ENCODE assay signal across 7 cellular contexts in the genomic region with DNA sequence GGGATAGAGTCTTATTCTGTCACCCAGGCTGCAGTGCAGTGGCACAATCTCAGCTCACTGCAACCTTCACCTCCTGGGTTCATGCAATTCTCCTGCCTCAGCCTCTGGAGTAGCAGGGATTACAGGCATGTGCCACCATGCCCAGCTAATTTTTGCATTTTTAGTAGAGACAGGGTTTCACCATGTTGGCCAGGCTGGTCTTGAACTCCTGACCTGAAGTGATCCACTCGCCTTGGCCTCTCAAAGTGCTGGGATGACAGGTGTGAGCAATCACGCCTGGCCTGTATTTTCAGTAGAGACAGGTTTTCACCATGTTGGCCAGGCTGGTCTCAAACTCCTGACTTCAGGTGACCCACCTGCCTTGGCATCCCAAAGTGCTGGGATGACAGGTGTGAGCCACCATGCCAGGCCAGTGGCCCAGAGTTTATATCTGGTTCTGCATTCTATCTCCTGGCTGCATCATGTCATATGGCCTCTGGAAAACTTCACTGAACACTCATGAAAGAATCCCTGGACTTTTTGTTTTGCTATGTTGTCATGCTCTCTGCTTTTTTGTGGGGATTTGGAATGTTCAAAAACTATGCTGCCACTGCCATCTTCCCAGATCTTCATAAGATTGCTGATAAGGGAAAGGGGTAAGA. TPM values are rescaled to one million over a fixed set of nuclear protein-coding genes. Genes with fewer than 3 reads are reported as not detected.
DNase-seq lines count a peak whose midpoint lies in the region; ATAC-seq and TF ChIP-seq lines count a peak whose summit lies in the region.
"Not testable (repeated sequence)": the region's sequence is repeated elsewhere in the genome, so short reads cannot be mapped to it uniquely, and the experiment has no call there.

No MANE protein-coding gene starts in this region.

- peaks cover 70% of the 10 kb centered on the region for H3K4me1 Mint-ChIP-seq in Caco-2 (ENCODE audit: low read depth, unreplicated experiment)

- not testable (repeated sequence) for TF ChIP-seq CTCF in Caco-2 (IDR thresholded peaks at IDR 0.05; ENCODE audit: insufficient read depth in 1 of 2, low read depth in 1 of 2, low read length in 1 of 2, severe bottlenecking in 1 of 2, unreplicated experiment in 1 of 2); IMR-90 (conservative IDR thresholded peaks at IDR 0.05; ENCODE audit: low read depth, low read length); SU-DHL-6 (IDR thresholded peaks at IDR 0.05; ENCODE audit: insufficient read depth, low read length, poor library complexity, severe bottlenecking); gastroesophageal sphincter (IDR thresholded peaks at IDR 0.05); smooth muscle cell (IDR thresholded peaks at IDR 0.05; ENCODE audit: borderline replicate concordance, insufficient read depth, poor library complexity, severe bottlenecking)

- H3K9me1 ChIP-seq in IMR-90 (ENCODE audit: insufficient read depth, low read length): peaks cover 22% of the 10 kb centered on the region

- H3K23ac ChIP-seq in IMR-90 (ENCODE audit: low read depth, low read length); trophoblast cell (ENCODE audit: low read length): not testable (repeated sequence)

- H3K27me3 ChIP-seq in Caco-2 (replicated peaks; ENCODE audit: control insufficient read depth, insufficient read depth, low read length); IMR-90 (ENCODE audit: control insufficient read depth, insufficient read depth, low read length); SU-DHL-6 (ENCODE audit: low read length); gastroesophageal sphincter; trophoblast cell (ENCODE audit: insufficient read depth, low read length); smooth muscle cell (ENCODE audit: low read depth): not testable (repeated sequence)

- not testable (repeated sequence) for H3K56ac ChIP-seq in IMR-90 (ENCODE audit: extremely low read depth, insufficient read depth, low read length)

- ATAC-seq in IMR-90 (ENCODE audit: low read depth); gastroesophageal sphincter: not testable (repeated sequence)

- H4K12ac ChIP-seq in trophoblast cell (ENCODE audit: low read depth, low read length): not testable (repeated sequence)

- not testable (repeated sequence) for H3K36me3 ChIP-seq in Caco-2 (ENCODE audit: control insufficient read depth, insufficient read depth, low read length); IMR-90 (ENCODE audit: control insufficient read depth, insufficient read depth, low read length); SU-DHL-6 (ENCODE audit: low read length); gastroesophageal sphincter; trophoblast cell (ENCODE audit: control insufficient read depth in 1 of 2, insufficient read depth in 2 of 2, low read length in 2 of 2); smooth muscle cell (ENCODE audit: low read depth)

- not testable (repeated sequence) for TF ChIP-seq EP300 in gastroesophageal sphincter (IDR thresholded peaks at IDR 0.05)

- H3K36me3 Mint-ChIP-seq in Caco-2 (ENCODE audit: insufficient read depth, unreplicated experiment): not testable (repeated sequence)

- peak overlapping the region; percentile 57; the same call in 1 of the 2 replicates for H3K27ac ChIP-seq in IMR-90 (ENCODE audit: insufficient read depth, low read length)
- H3K27ac ChIP-seq in SU-DHL-6 (ENCODE audit: low read depth, low read length): 0 out of 2 replicates have a peak overlapping the region, but pooled peaks have one; percentile 23
- peak overlapping the region; percentile 99 for H3K27ac ChIP-seq in epithelial cell of prostate
- peak overlapping the region in 3 of 4 donors; percentile 46 to 84 (median 76) for H3K27ac ChIP-seq in gastroesophageal sphincter
- H3K27ac ChIP-seq in trophoblast cell (ENCODE audit: low read depth, low read length): not testable (repeated sequence)
- H3K27ac ChIP-seq in smooth muscle cell (ENCODE audit: low read depth): peak overlapping the region; percentile 24

- 0 out of 4 replicates have a peak overlapping the region, but pooled peaks of 1 of the 2 experiments have one; percentile 27 for H4K8ac ChIP-seq in IMR-90 (ENCODE audit: low read depth in 2 of 2, low read length in 2 of 2)
- H4K8ac ChIP-seq in trophoblast cell (ENCODE audit: low read depth, low read length): not testable (repeated sequence)

- peaks cover 81% of the 10 kb centered on the region for H3K79me2 ChIP-seq in SU-DHL-6 (ENCODE audit: insufficient read depth, low read length)
- H3K79me2 ChIP-seq in trophoblast cell (ENCODE audit: control insufficient read depth, insufficient read depth, low read length, poor library complexity); smooth muscle cell (ENCODE audit: low read depth): not testable (repeated sequence)

- H3K4me3 ChIP-seq in Caco-2 (ENCODE audit: low read depth, low read length); IMR-90 (ENCODE audit: insufficient read depth, low read depth, low read length); SU-DHL-6 (ENCODE audit: insufficient read depth, low read length, poor library complexity, severe bottlenecking); gastroesophageal sphincter; trophoblast cell (ENCODE audit: low read depth, low read length); smooth muscle cell: not testable (repeated sequence)

- H4K20me1 ChIP-seq in IMR-90 (ENCODE audit: insufficient read depth, low read length); SU-DHL-6 (ENCODE audit: low read depth, low read length); smooth muscle cell (ENCODE audit: low read depth): not testable (repeated sequence)

- peak overlapping the region; percentile 53 for H2BK120ac ChIP-seq in IMR-90 (ENCODE audit: low read depth, low read length)
- not testable (repeated sequence) for H2BK120ac ChIP-seq in trophoblast cell (ENCODE audit: insufficient read depth, low read length, poor library complexity)

- not testable (repeated sequence) for H3K9me3 ChIP-seq in Caco-2; IMR-90 (ENCODE audit: control insufficient read depth, insufficient read depth, low read length); SU-DHL-6 (ENCODE audit: insufficient read depth, low read length); gastroesophageal sphincter; trophoblast cell (ENCODE audit: insufficient read depth, low read depth, low read length); smooth muscle cell (replicated peaks; ENCODE audit: low read depth)

- H3K9ac ChIP-seq in IMR-90 (ENCODE audit: low read depth, low read length); SU-DHL-6 (ENCODE audit: low read length); trophoblast cell (ENCODE audit: low read length); smooth muscle cell (ENCODE audit: low read depth): not testable (repeated sequence)

- 0 out of 2 replicates have a peak overlapping the region, but pooled peaks have one; percentile 39 for H4K91ac ChIP-seq in IMR-90 (ENCODE audit: insufficient read depth, low read depth, low read length)
- not testable (repeated sequence) for H4K91ac ChIP-seq in trophoblast cell (ENCODE audit: low read depth, low read length)

- H2BK5ac ChIP-seq in IMR-90 (ENCODE audit: low read depth, low read length, poor library complexity, severe bottlenecking): peak overlapping the region; percentile 72
- H2BK5ac ChIP-seq in trophoblast cell (ENCODE audit: low read depth, low read length, poor library complexity): not testable (repeated sequence)

- not testable (repeated sequence) for H3K9me2 ChIP-seq in SU-DHL-6 (replicated peaks; ENCODE audit: insufficient read depth, low read length)

- H2AFZ ChIP-seq in IMR-90 (replicated peaks; ENCODE audit: low read length, poor library complexity): peak overlapping the region; percentile 39
- not testable (repeated sequence) for H2AFZ ChIP-seq in SU-DHL-6 (ENCODE audit: low read depth, low read length, severe bottlenecking); trophoblast cell (ENCODE audit: insufficient read depth, low read length, poor library complexity); smooth muscle cell (ENCODE audit: low read depth)

- H3K14ac ChIP-seq in IMR-90 (replicated peaks; ENCODE audit: low read depth, low read length); trophoblast cell (ENCODE audit: low read length): not testable (repeated sequence)

- dilution Hi-C loops in IMR-90 (cut with HindIII; ENCODE audit: low sequenced_read_pairs, unreplicated experiment): not testable (repeated sequence)

- H2BK20ac ChIP-seq in IMR-90 (ENCODE audit: low read depth, low read length): peak overlapping the region; percentile 33; the same call in 1 of the 2 replicates

- 0 out of 2 replicates have a peak overlapping the region, but pooled peaks have one; percentile 72 for H2AK5ac ChIP-seq in IMR-90 (ENCODE audit: low read depth, low read length)
- H2AK5ac ChIP-seq in trophoblast cell (ENCODE audit: low read length): not testable (repeated sequence)

- not testable (repeated sequence) for H3K27me3 Mint-ChIP-seq in Caco-2 (ENCODE audit: insufficient read depth, unreplicated experiment)

- CTCF ChIA-PET in Caco-2 (lab: Charles Lee): not testable (repeated sequence)
- CTCF ChIA-PET in IMR-90 (lab: Yijun Ruan, JAX): interaction anchor here (0.5 kb wide), 1 partner anchor 10 kb away, joined by 3 read pairs; no protein-coding TSS in a partner anchor

- H3K27ac Mint-ChIP-seq in Caco-2 (ENCODE audit: unreplicated experiment): peak overlapping the region; percentile 91

- intact Hi-C loops in Caco-2 (cut with micrococcal nuclease; ENCODE audit: unreplicated experiment): loop anchor here (2.0 kb wide), 2 partner anchors 19 to 157 kb away; no protein-coding TSS in a partner anchor
- intact Hi-C loops in IMR-90 (cut with micrococcal nuclease): not testable (repeated sequence)

- not testable (repeated sequence) for H3K79me1 ChIP-seq in IMR-90 (ENCODE audit: low read depth in 1 of 2, low read length in 2 of 2)
- H3K79me1 ChIP-seq in trophoblast cell (ENCODE audit: low read length): peaks cover 15% of the 10 kb centered on the region

- not testable (repeated sequence) for H3K9me3 Mint-ChIP-seq in Caco-2 (ENCODE audit: unreplicated experiment)

- POLR2A ChIA-PET in Caco-2 (lab: Charles Lee); IMR-90 (lab: Charles Lee; ENCODE audit: unreplicated experiment): not testable (repeated sequence)

- not testable (repeated sequence) for H2BK15ac ChIP-seq in IMR-90 (ENCODE audit: low read depth, low read length)

- TF ChIP-seq RAD21 in IMR-90 (IDR thresholded peaks at IDR 0.05; ENCODE audit: low read length): not testable (repeated sequence)

- not testable (repeated sequence) for H3K4me3 Mint-ChIP-seq in Caco-2 (ENCODE audit: unreplicated experiment)

- in situ Hi-C loops in IMR-90 (cut with MboI; ENCODE audit: low sequenced_read_pairs): not testable (repeated sequence)

- H2BK12ac ChIP-seq in trophoblast cell (ENCODE audit: low read length): not testable (repeated sequence)

- DNase-seq in Caco-2; IMR-90; epithelial cell of prostate (ENCODE audit: low read depth, low spot score); smooth muscle cell (lab: John Stamatoyannopoulos, UW; ENCODE audit: unreplicated experiment): not testable (repeated sequence)
- peak; percentile 40 to 81 for DNase-seq in trophoblast cell

- H3K4me1 ChIP-seq in Caco-2 (peaks cover 79% of the 10 kb centered on the region), IMR-90 (ENCODE audit: control insufficient read depth, insufficient read depth, low read length) (peaks cover 29% of the 10 kb centered on the region), gastroesophageal sphincter (peaks cover 0 to 54% (median 2%) of the 10 kb centered on the region in 3 donors), trophoblast cell (ENCODE audit: control insufficient read depth in 1 of 2, insufficient read depth in 2 of 2, low read length in 2 of 2) (peaks cover 15 to 25% of the 10 kb centered on the region in 2 experiments)
- H3K4me1 ChIP-seq in smooth muscle cell (ENCODE audit: low read depth): not testable (repeated sequence)

- not testable (repeated sequence) for BruUV-seq in Caco-2 (replicated peaks; lab: Mats Ljungman, UMichigan); IMR-90 (replicated peaks; lab: Mats Ljungman, UMichigan)

- not testable (repeated sequence) for H3K4me2 ChIP-seq in IMR-90 (ENCODE audit: low read depth, low read length); SU-DHL-6 (ENCODE audit: low read depth, low read length, poor library complexity, severe bottlenecking); trophoblast cell (ENCODE audit: low read length); smooth muscle cell

- 80% methylated on average over 2 of the region's 2 CpGs; no CpG with 5 or more reads in 1 of the 2 experiments for WGBS in IMR-90 (ENCODE audit: extremely low coverage in 2 of 2, insufficient read length in 1 of 2), 2 experiments
- no CpG with 5 or more reads among the region's 2 CpGs for WGBS in gastroesophageal sphincter (ENCODE audit: low coverage in 1 of 2), 2 donors
- WGBS in trophoblast cell (ENCODE audit: extremely low coverage, insufficient coverage, insufficient read length): no CpG with 5 or more reads among the region's 2 CpGs
- 96% methylated on average over 2 of the region's 2 CpGs for WGBS in smooth muscle cell (ENCODE audit: low lambda C conversion rate)

- 0 out of 2 replicates have a peak overlapping the region, but pooled peaks have one; percentile 17 for H3K4ac ChIP-seq in IMR-90 (ENCODE audit: low read depth, low read length)
- H3K4ac ChIP-seq in trophoblast cell (ENCODE audit: low read depth, low read length): not testable (repeated sequence)

- H2AK9ac ChIP-seq in IMR-90 (replicated peaks; ENCODE audit: low read depth, low read length, poor library complexity): not testable (repeated sequence)

- TF ChIP-seq POLR2A in IMR-90 (IDR thresholded peaks at IDR 0.05; ENCODE audit: low read depth, low read length); gastroesophageal sphincter (IDR thresholded peaks at IDR 0.05): not testable (repeated sequence)

- H3K18ac ChIP-seq in IMR-90 (ENCODE audit: low read depth, low read length): peak overlapping the region; percentile 77; the same call in 1 of the 2 replicates
- not testable (repeated sequence) for H3K18ac ChIP-seq in trophoblast cell (ENCODE audit: low read length)

- H4K5ac ChIP-seq in IMR-90 (ENCODE audit: low read depth, low read length): peak overlapping the region; percentile 82

- H3F3A ChIP-seq in SU-DHL-6 (ENCODE audit: insufficient read depth); smooth muscle cell (ENCODE audit: low read depth): not testable (repeated sequence)

RNA-seq across cellular contexts. Expression of gene KLHDC4, which starts 21.8 kb away (rescaled TPM):
- total RNA-seq in Caco-2 (2022): 116 and 117 TPM in 2 replicates
- total RNA-seq in IMR-90 (2012; rRNA removed): 13.6 and 16.1 TPM in 2 replicates
- 19.0 and 22.9 TPM in 2 replicates for polyA plus RNA-seq in IMR-90 (2012; rRNA removed)
- polyA plus RNA-seq in IMR-90 (2012; cell fraction: cytosol; rRNA removed): 19.5 and 22.2 TPM in 2 replicates
- polyA plus RNA-seq in IMR-90 (2012; cell fraction: nucleus; rRNA removed; ENCODE audit: low replicate concordance): 70.1 and 93.8 TPM in 2 replicates
- 10 to 100 TPM in 3 of 4 donors, 1 to 10 TPM in 1; 9.8 to 33.8 (median 24.4) TPM for total RNA-seq in gastroesophageal sphincter
- 12.8 and 14.2 TPM in 2 replicates for polyA plus RNA-seq in trophoblast cell (2013)
- total RNA-seq in smooth muscle cell: 6.4 and 6.7 TPM in 2 replicates
- polyA plus RNA-seq in smooth muscle cell: 6.0 and 10.1 TPM in 2 replicates
